18 cellular contexts compared by ENCODE assay signal in the genomic region with DNA sequence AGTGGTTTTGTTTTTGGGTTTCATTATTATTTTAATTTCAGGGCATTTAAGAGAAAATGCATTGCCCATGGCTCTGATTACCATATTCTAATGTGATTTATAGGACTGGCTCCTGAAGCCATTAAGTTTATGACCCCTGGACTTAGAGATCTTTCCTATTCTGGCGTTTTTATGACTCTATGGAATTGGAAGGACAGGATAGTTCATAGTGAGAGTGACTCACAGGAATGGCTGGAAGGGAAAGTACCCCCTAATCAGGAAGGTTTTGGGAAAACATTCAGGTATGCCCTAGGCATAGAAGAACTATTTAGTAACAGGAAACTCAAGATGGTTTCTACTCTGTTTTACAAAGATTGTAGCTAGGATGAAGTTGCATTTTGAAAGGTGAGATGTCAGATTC.
A peak's percentile ranks its signal among the peaks of the same experiment; 100 is the strongest.
DNase-seq lines count a peak whose midpoint lies in the region; TF ChIP-seq lines count a peak whose summit lies in the region.
"Had no signal": no experiment of that assay in that cellular context is flagged by ENCODE, and none has a peak within 500 bp of the region (broad histone marks: within the 10 kb centered on the region; RNA-seq: fewer than 3 reads in every experiment).

No MANE protein-coding gene starts in this region.

- H3K4me1 ChIP-seq in PC-9 (replicated peaks; ENCODE audit: insufficient read depth): peaks cover 20% of the 10 kb centered on the region
- H3K4me1 ChIP-seq in neural progenitor cell: no peaks in the 10 kb centered on the region
- H3K4me1 ChIP-seq: esophagus muscularis mucosa, right atrium auricular region had no signal

- BruUV-seq in PC-9 (replicated peaks; lab: Mats Ljungman, UMichigan): no TSS peak

- no peaks in the 10 kb centered on the region for H3K36me3 Mint-ChIP-seq in neural progenitor cell
- H3K36me3 Mint-ChIP-seq: naive thymus-derived CD4-positive, alpha-beta T cell had no signal

- no peak overlapping the region for H3K4me3 Mint-ChIP-seq in neural progenitor cell
- H3K4me3 Mint-ChIP-seq: naive thymus-derived CD4-positive, alpha-beta T cell; T-helper 1 cell treated with Interleukin-12 subunit alpha and Interleukin-12 subunit beta and Interleukin-4 antibody, amounts not matched to agents 30 μg/mL and 1 μg/mL, for 36 hours had no signal

- POLR2A ChIA-PET in PC-9 (lab: Charles Lee; ENCODE audit: unreplicated experiment): interaction anchor here (0.6 kb wide), 1 partner anchor 308 kb away, joined by 4 read pairs; no protein-coding TSS in a partner anchor

- H3K9me3 Mint-ChIP-seq in neural progenitor cell: no peaks in the 10 kb centered on the region
- H3K9me3 Mint-ChIP-seq: T-helper 1 cell treated with Interleukin-12 subunit alpha and Interleukin-12 subunit beta and Interleukin-4 antibody, amounts not matched to agents 30 μg/mL and 1 μg/mL, for 36 hours had no signal

- H3K36me3 ChIP-seq in PC-9 (ENCODE audit: low read depth) (no peaks in the 10 kb centered on the region), neural progenitor cell (no peaks in the 10 kb centered on the region)
- H3K36me3 ChIP-seq: esophagus muscularis mucosa, right atrium auricular region had no signal

- H3K9me3 ChIP-seq in PC-9 (ENCODE audit: insufficient read depth, low read depth): no peaks in the 10 kb centered on the region
- H3K9me3 ChIP-seq in neural progenitor cell (ENCODE audit: low read depth): no peaks in the 10 kb centered on the region
- H3K9me3 ChIP-seq: esophagus muscularis mucosa, right atrium auricular region had no signal

- H2AFZ ChIP-seq in PC-9: no peak overlapping the region; the same call in 1 of the 2 replicates
- H2AFZ ChIP-seq in neural progenitor cell (replicated peaks): peak overlapping the region; percentile 24

- intact Hi-C loops in PC-9 (cut with micrococcal nuclease; ENCODE audit: unreplicated experiment): no loop called here

- peak; percentile 51 for DNase-seq in ELR (ENCODE audit: low read depth)
- DNase-seq in PC-9: peak in 1 of 2 experiments; percentile 77
- peak; percentile 58 for DNase-seq in epithelial cell of esophagus (ENCODE audit: low read depth)
- DNase-seq in neural progenitor cell (ENCODE audit: low spot score): no peak
- DNase-seq in SHP77 treated with DMSO at 0.1 percent for 48 hours (lab: John Stamatoyannopoulos, UW): no peak
- no peak for DNase-seq in GM13977 (ENCODE audit: low spot score)
- no peak for DNase-seq in NOMO-1 (lab: John Stamatoyannopoulos, UW; ENCODE audit: unreplicated experiment in 2 of 2)
- DNase-seq in NCI-H2227 (lab: John Stamatoyannopoulos, UW; ENCODE audit: unreplicated experiment): no peak
- DNase-seq: activated gamma-delta T cell treated with Interleukin-2 at 50 U/mL for 16 hours; aorta; cortex of kidney; hypothalamus; left ventricle myocardium superior; naive thymus-derived CD4-positive, alpha-beta T cell; NCI-H2029 treated with DMSO at 0.1 percent for 48 hours had no signal

- no peaks in the 10 kb centered on the region for H3K27me3 Mint-ChIP-seq in neural progenitor cell (ENCODE audit: insufficient read depth, low read depth)

- H3K4me3 ChIP-seq in PC-9 (no peak overlapping the region), epithelial cell of esophagus (ENCODE audit: low read length) (no peak overlapping the region), neural progenitor cell (no peak overlapping the region)
- H3K4me3 ChIP-seq: esophagus muscularis mucosa, right atrium auricular region had no signal

- no peak for TF ChIP-seq CTCF in PC-9 (conservative IDR thresholded peaks at IDR 0.05)
- no peak for TF ChIP-seq CTCF in epithelial cell of esophagus (IDR thresholded peaks at IDR 0.05; ENCODE audit: insufficient read depth, low read depth, low read length, missing control alignments)
- no peak for TF ChIP-seq CTCF in neural progenitor cell (IDR thresholded peaks at IDR 0.05)
- no peak for TF ChIP-seq CTCF in GM13977 (IDR thresholded peaks at IDR 0.05; ENCODE audit: extremely low read depth, insufficient read depth, missing control alignments)

- H3K9me2 ChIP-seq in PC-9 (ENCODE audit: insufficient read depth): no peaks in the 10 kb centered on the region

- H3K27ac Mint-ChIP-seq in neural progenitor cell: no peak overlapping the region
- H3K27ac Mint-ChIP-seq: naive thymus-derived CD4-positive, alpha-beta T cell; T-helper 1 cell treated with Interleukin-12 subunit alpha and Interleukin-12 subunit beta and Interleukin-4 antibody, amounts not matched to agents 30 μg/mL and 1 μg/mL, for 36 hours had no signal

- no peak overlapping the region for H3K9ac ChIP-seq in neural progenitor cell

- H3F3A ChIP-seq in PC-9 (ENCODE audit: insufficient read depth, low read depth): peaks cover 12% of the 10 kb centered on the region; the same call in 1 of the 2 replicates
- H3F3A ChIP-seq in neural progenitor cell (ENCODE audit: low read depth): no peaks in the 10 kb centered on the region

- H3K27ac ChIP-seq in PC-9: peak overlapping the region; percentile 59
- no peak overlapping the region for H3K27ac ChIP-seq in neural progenitor cell
- H3K27ac ChIP-seq: esophagus muscularis mucosa, right atrium auricular region had no signal

- peak overlapping the region; percentile 46 for H3K4me2 ChIP-seq in PC-9
- H3K4me2 ChIP-seq in neural progenitor cell: no peak overlapping the region

- CTCF ChIA-PET in PC-9 (lab: Charles Lee): no interaction called here

- no peaks in the 10 kb centered on the region for H4K20me1 ChIP-seq in PC-9 (ENCODE audit: insufficient read depth)
- no peaks in the 10 kb centered on the region for H4K20me1 ChIP-seq in neural progenitor cell (ENCODE audit: low read depth)

- in situ Hi-C loops in GM13977 (cut with MboI; ENCODE audit: low pct_unique_long_range_greater_than_20kb, low sequenced_read_pairs, unreplicated experiment): loop anchor here (25.0 kb wide), 2 partner anchors 726 to 1276 kb away; no protein-coding TSS in a partner anchor

- H3K27me3 ChIP-seq in PC-9 (ENCODE audit: insufficient read depth, low read depth) (no peaks in the 10 kb centered on the region), neural progenitor cell (no peaks in the 10 kb centered on the region)
- H3K27me3 ChIP-seq: esophagus muscularis mucosa, right atrium auricular region had no signal

- no peaks in the 10 kb centered on the region for H3K4me1 Mint-ChIP-seq in neural progenitor cell
- H3K4me1 Mint-ChIP-seq: naive thymus-derived CD4-positive, alpha-beta T cell had no signal

- H3K79me2 ChIP-seq in PC-9 (ENCODE audit: low read depth) (no peaks in the 10 kb centered on the region), neural progenitor cell (ENCODE audit: low read depth) (no peaks in the 10 kb centered on the region)

Comparison
In these comparisons a context has a peak if more than half of its experiments do, and no peak if none do; other contexts are left out.
1. DNase-seq: peak in ELR (single experiment) and epithelial cell of esophagus (single experiment); none in neural progenitor cell (single experiment), SHP77 treated with DMSO at 0.1 percent for 48 hours (single experiment), GM13977 (single experiment), NOMO-1 (0 of 2) and NCI-H2227 (single experiment).